In genomic region chr2:219426068-219426443, GRCh38 we compare ENCODE assay signal across 2 cellular contexts.
TF ChIP-seq lines count a peak whose summit lies in the region.

No MANE protein-coding gene starts in this region.

TF ChIP-seq in H1, 55 proteins besides CTCF, POLR2A, EP300 and RAD21:
- TF ChIP-seq RXRA (IDR thresholded peaks at IDR 0.05; ENCODE audit: insufficient read depth, low read depth, low read length) (no peak), POLR2AphosphoS5 (IDR thresholded peaks at IDR 0.05; ENCODE audit: low read depth, low read length) (no peak), BCL11A (IDR thresholded peaks at IDR 0.05; ENCODE audit: low read depth in 2 of 2, low read length in 2 of 2) (no peak), POU5F1 (IDR thresholded peaks at IDR 0.05; ENCODE audit: low read depth, low read length) (no peak), TAF7 (optimal IDR thresholded peaks at IDR 0.05; ENCODE audit: borderline replicate concordance, low read depth, low read length) (no peak), USF2 (IDR thresholded peaks at IDR 0.05; ENCODE audit: low read length) (no peak), CHD1 (IDR thresholded peaks at IDR 0.05; ENCODE audit: low read depth, low read length) (no peak), FOSL1 (IDR thresholded peaks at IDR 0.05; ENCODE audit: insufficient read depth, low read depth, low read length) (no peak), GTF2F1 (IDR thresholded peaks at IDR 0.05; ENCODE audit: borderline replicate concordance, low read depth, low read length) (no peak), CEBPB (IDR thresholded peaks at IDR 0.05; ENCODE audit: low read depth, low read length) (no peak), NANOG (IDR thresholded peaks at IDR 0.05; ENCODE audit: insufficient read depth, low read depth, low read length, poor library complexity, severe bottlenecking) (no peak), SIX5 (IDR thresholded peaks at IDR 0.05; ENCODE audit: low read depth, low read length) (no peak), ATF3 (IDR thresholded peaks at IDR 0.05; ENCODE audit: insufficient read depth, low read depth, low read length) (no peak), RBBP5 (IDR thresholded peaks at IDR 0.05; ENCODE audit: borderline replicate concordance, low read depth, low read length) (no peak), CTBP2 (IDR thresholded peaks at IDR 0.05; ENCODE audit: borderline replicate concordance, insufficient read depth, insufficient read length, low read length) (no peak), TCF12 (IDR thresholded peaks at IDR 0.05; ENCODE audit: low read depth, low read length) (no peak), NRF1 (IDR thresholded peaks at IDR 0.05; ENCODE audit: low read depth, low read length) (no peak), ATF2 (IDR thresholded peaks at IDR 0.05; ENCODE audit: low read length) (no peak)

TF ChIP-seq in GM12891, 5 proteins besides CTCF, POLR2A, EP300 and RAD21:
- TF ChIP-seq PAX5 (IDR thresholded peaks at IDR 0.05; ENCODE audit: insufficient read depth, low read length, severe bottlenecking) (no peak), TAF1 (IDR thresholded peaks at IDR 0.05; ENCODE audit: low read depth, low read length) (no peak), POLR2AphosphoS5 (IDR thresholded peaks at IDR 0.05; ENCODE audit: low read depth, low read length) (no peak), SPI1 (IDR thresholded peaks at IDR 0.05; ENCODE audit: low read depth, low read length) (no peak), POU2F2 (IDR thresholded peaks at IDR 0.05; ENCODE audit: low read depth, low read length) (no peak)
